24 cellular contexts compared by ENCODE assay signal in genomic region chr9:78072586-78073199, GRCh38.
"Had no signal": no experiment of that assay in that cellular context is flagged by ENCODE, and none has a peak within 500 bp of the region (broad histone marks: within the 10 kb centered on the region; RNA-seq: fewer than 3 reads in every experiment).

No MANE protein-coding gene starts in this region.

- H3K4me3 Mint-ChIP-seq: activated CD8-positive, alpha-beta memory T cell treated with anti-CD3 and anti-CD28 coated beads, Interleukin-2, amount 10 ng/mL, durations not matched to agents 7 days and 5 days; activated naive CD4-positive, alpha-beta T cell treated with anti-CD3 and anti-CD28 coated beads, Interleukin-2, amount 50 U/mL, for 24 hours; immature natural killer cell; mesothelial cell of epicardium; naive B cell; nephron progenitor cell had no signal

- H3K27me3 Mint-ChIP-seq: activated CD8-positive, alpha-beta memory T cell treated with anti-CD3 and anti-CD28 coated beads, Interleukin-2, amount 10 ng/mL, durations not matched to agents 7 days and 5 days; activated naive CD4-positive, alpha-beta T cell treated with anti-CD3 and anti-CD28 coated beads, Interleukin-2, amount 50 U/mL, for 24 hours; progenitor cell of endocrine pancreas had no signal

- H3K27ac ChIP-seq: breast epithelium, foreskin keratinocyte, heart left ventricle, ovary, right lobe of liver, stomach, thyroid gland, upper lobe of right lung had no signal

- H3K27me3 ChIP-seq: breast epithelium, heart left ventricle, neutrophil, ovary, right lobe of liver, stomach, thyroid gland, upper lobe of right lung had no signal

- H3K4me1 Mint-ChIP-seq: naive B cell, nephron progenitor cell had no signal

- H3K9me3 ChIP-seq: breast epithelium, heart left ventricle, neutrophil, ovary, right lobe of liver, stomach, thyroid gland, upper lobe of right lung had no signal

- DNase-seq: activated CD4-positive, alpha-beta T cell treated with anti-CD3 and anti-CD28 coated beads for 4 hours; activated CD4-positive, alpha-beta T cell treated with anti-CD3 and anti-CD28 coated beads, Interleukin-2, amount 50 U/mL, for 4 hours; activated CD4-positive, CD25-positive, alpha-beta regulatory T cell; activated CD8-positive, alpha-beta memory T cell treated with anti-CD3 and anti-CD28 coated beads, Interleukin-2, amount 10 ng/mL, durations not matched to agents 7 days and 5 days; activated effector memory CD4-positive, alpha-beta T cell treated with anti-CD3 and anti-CD28 coated beads, Interleukin-2, amount 50 U/mL, for 16 hours; central memory CD4-positive, alpha-beta T cell; foreskin keratinocyte; heart left ventricle; hypothalamus; immature natural killer cell; naive B cell; nephron progenitor cell; ovary; right lobe of liver; stimulated activated CD4-positive, alpha-beta T cell treated with anti-CD3 and anti-CD28 coated beads, Interleukin-4, amount 100 ng/mL, for 1 hour; stomach; thyroid gland; upper lobe of right lung had no signal

- H3K27ac Mint-ChIP-seq: activated CD8-positive, alpha-beta memory T cell treated with anti-CD3 and anti-CD28 coated beads, Interleukin-2, amount 10 ng/mL, durations not matched to agents 7 days and 5 days; mesothelial cell of epicardium; naive B cell; nephron progenitor cell; progenitor cell of endocrine pancreas had no signal

- H3K36me3 ChIP-seq: breast epithelium, heart left ventricle, neutrophil, ovary, right lobe of liver, stomach, thyroid gland, upper lobe of right lung had no signal

- H3K4me1 ChIP-seq: breast epithelium, foreskin keratinocyte, right lobe of liver, stomach, upper lobe of right lung had no signal

- ATAC-seq: activated CD8-positive, alpha-beta memory T cell treated with anti-CD3 and anti-CD28 coated beads, Interleukin-2, amount 10 ng/mL, durations not matched to agents 7 days and 5 days; esophagus mucosa; foreskin keratinocyte; heart left ventricle; right lobe of liver had no signal

- H3K36me3 Mint-ChIP-seq: mesothelial cell of epicardium had no signal

- H3K4me3 ChIP-seq: breast epithelium, heart left ventricle, ovary, right lobe of liver, stomach, thyroid gland, upper lobe of right lung had no signal
